19 cellular contexts compared by ENCODE assay signal in genomic region chr3:188330138-188330537, GRCh38.
DNase-seq lines count a peak whose midpoint lies in the region; ATAC-seq and TF ChIP-seq lines count a peak whose summit lies in the region.
"Had no signal": no experiment of that assay in that cellular context is flagged by ENCODE, and none has a peak within 500 bp of the region (broad histone marks: within the 10 kb centered on the region; RNA-seq: fewer than 3 reads in every experiment).

No MANE protein-coding gene starts in this region.

- H3K4me3 Mint-ChIP-seq in activated T-cell treated with anti-CD3 and anti-CD28 coated beads, Interleukin-2, amount 50 U/mL, for 4 hours: no peak overlapping the region
- H3K4me3 Mint-ChIP-seq: neural crest cell had no signal

- CTCF ChIA-PET in PC-3 (lab: Charles Lee): no interaction called here

- ATAC-seq in activated T-cell treated with anti-CD3 and anti-CD28 coated beads, Interleukin-2, amount 50 U/mL, for 4 hours: peak; percentile 74
- no peak for ATAC-seq in PC-3
- ATAC-seq: left colon had no signal

- no peaks in the 10 kb centered on the region for H3K9me3 Mint-ChIP-seq in activated T-cell treated with anti-CD3 and anti-CD28 coated beads, Interleukin-2, amount 50 U/mL, for 4 hours
- H3K9me3 Mint-ChIP-seq: neural crest cell had no signal

- peaks cover 7% of the 10 kb centered on the region; the same call in 1 of the 2 replicates for H3K27me3 ChIP-seq in Karpas-422 (ENCODE audit: low read length)
- no peaks in the 10 kb centered on the region for H3K27me3 ChIP-seq in ascending aorta
- no peaks in the 10 kb centered on the region for H3K27me3 ChIP-seq in sigmoid colon
- no peaks in the 10 kb centered on the region for H3K27me3 ChIP-seq in PC-3 (ENCODE audit: low read length)
- H3K27me3 ChIP-seq: vagina had no signal

- H3K4me1 ChIP-seq in Karpas-422 (ENCODE audit: low read length) (peaks cover 34% of the 10 kb centered on the region), ascending aorta (peaks cover 7 to 40% of the 10 kb centered on the region in 2 donors), sigmoid colon (peaks cover 0 to 78% (median 52%) of the 10 kb centered on the region in 4 donors), PC-3 (ENCODE audit: insufficient read depth, low read length) (peaks cover 1% of the 10 kb centered on the region; the same call in 1 of the 2 replicates)

- DNase-seq in activated T-cell treated with anti-CD3 and anti-CD28 coated beads, Interleukin-2, amount 50 U/mL, for 4 hours: no peak
- DNase-seq in activated T-cell treated with anti-CD3 and anti-CD28 coated beads, Interleukin-2, amount 50 U/mL, for 1 hour: no peak
- no peak for DNase-seq in Karpas-422
- no peak for DNase-seq in ascending aorta (ENCODE audit: low spot score in 2 of 2)
- DNase-seq in sigmoid colon: no peak
- no peak for DNase-seq in stimulated activated CD4-positive, alpha-beta T cell treated with anti-CD3 and anti-CD28 coated beads, Interleukin-2, amount 100 ng/mL, for 24 hours
- no peak for DNase-seq in SW480 (ENCODE audit: low spot score)
- DNase-seq in PC-3: no peak
- DNase-seq: ACHN; activated CD8-positive, alpha-beta memory T cell treated with anti-CD3 and anti-CD28 coated beads, Interleukin-2, amount 50 U/mL, for 4 hours; left colon; NCI-H1436; NCI-H69; SIG-M5; small intestine; stimulated activated CD4-positive, alpha-beta T cell treated with anti-CD3 and anti-CD28 coated beads, Interleukin-4, amount 100 ng/mL, for 4 hours had no signal

- no peaks in the 10 kb centered on the region for H3F3A ChIP-seq in PC-3 (ENCODE audit: low read length, unreplicated experiment)

- TF ChIP-seq POLR2A in sigmoid colon (IDR thresholded peaks at IDR 0.05): no peak

- intact Hi-C loops in ascending aorta (cut with DNase I) (no loop called here), sigmoid colon (cut with DNase I) (no loop called here), PC-3 (cut with micrococcal nuclease) (no loop called here)

- 69 to 87% methylated on average over 2 of the region's 2 CpGs for WGBS in sigmoid colon, 2 donors

- H4K20me1 ChIP-seq in Karpas-422 (ENCODE audit: insufficient read depth, low read depth, low read length) (no peaks in the 10 kb centered on the region), PC-3 (ENCODE audit: low read length) (no peaks in the 10 kb centered on the region)

- H3K4me3 ChIP-seq in Karpas-422 (ENCODE audit: low read length) (no peak overlapping the region), ascending aorta (no peak overlapping the region), sigmoid colon (no peak overlapping the region), PC-3 (ENCODE audit: low read length) (no peak overlapping the region)
- H3K4me3 ChIP-seq: vagina had no signal

- H3K4me2 ChIP-seq in Karpas-422 (ENCODE audit: low read depth, low read length, poor library complexity, severe bottlenecking): peak overlapping the region; percentile 4
- H3K4me2 ChIP-seq in PC-3 (ENCODE audit: low read length): no peak overlapping the region

- H3K9me3 ChIP-seq in Karpas-422 (ENCODE audit: low read length) (no peaks in the 10 kb centered on the region), ascending aorta (no peaks in the 10 kb centered on the region), sigmoid colon (no peaks in the 10 kb centered on the region), PC-3 (ENCODE audit: low read length) (no peaks in the 10 kb centered on the region)
- H3K9me3 ChIP-seq: vagina had no signal

- H3K79me2 ChIP-seq in Karpas-422 (ENCODE audit: low read length) (no peaks in the 10 kb centered on the region), PC-3 (ENCODE audit: low read length) (no peaks in the 10 kb centered on the region)

- no peak for TF ChIP-seq EP300 in sigmoid colon (IDR thresholded peaks at IDR 0.05)

- TF ChIP-seq CTCF in ascending aorta (IDR thresholded peaks at IDR 0.05): no peak
- TF ChIP-seq CTCF in sigmoid colon (IDR thresholded peaks at IDR 0.05): no peak
- TF ChIP-seq CTCF in PC-3 (conservative IDR thresholded peaks at IDR 0.05; ENCODE audit: low read depth, low read length): no peak

- peaks cover 37% of the 10 kb centered on the region for H3K4me1 Mint-ChIP-seq in activated T-cell treated with anti-CD3 and anti-CD28 coated beads, Interleukin-2, amount 50 U/mL, for 4 hours (ENCODE audit: low read depth)

- H3K36me3 Mint-ChIP-seq in activated T-cell treated with anti-CD3 and anti-CD28 coated beads, Interleukin-2, amount 50 U/mL, for 4 hours (ENCODE audit: insufficient read depth): peaks cover 15% of the 10 kb centered on the region

- H3K36me3 ChIP-seq in Karpas-422 (ENCODE audit: insufficient read depth, low read length) (no peaks in the 10 kb centered on the region), ascending aorta (no peaks in the 10 kb centered on the region), sigmoid colon (no peaks in the 10 kb centered on the region), PC-3 (ENCODE audit: low read depth, low read length) (no peaks in the 10 kb centered on the region; the same call in 1 of the 2 replicates)
- H3K36me3 ChIP-seq: vagina had no signal

- H3K27ac ChIP-seq in Karpas-422 (ENCODE audit: low read length) (no peak overlapping the region), ascending aorta (peak overlapping the region; percentile 2 to 7), sigmoid colon (peak overlapping the region in 3 of 4 donors; percentile 23 to 81 (median 24)), PC-3 (ENCODE audit: low read length) (no peak overlapping the region)
- H3K27ac ChIP-seq: C4-2B, vagina had no signal

- BruUV-seq in PC-3 (replicated peaks; lab: Mats Ljungman, UMichigan): no TSS peak

- H3K9ac ChIP-seq in Karpas-422 (ENCODE audit: low read length): no peak overlapping the region
- H3K9ac ChIP-seq in PC-3 (ENCODE audit: low read length): no peak overlapping the region

- no peaks in the 10 kb centered on the region for H3K27me3 Mint-ChIP-seq in activated T-cell treated with anti-CD3 and anti-CD28 coated beads, Interleukin-2, amount 50 U/mL, for 4 hours (ENCODE audit: low read depth)

- POLR2A ChIA-PET in PC-3 (lab: Charles Lee; ENCODE audit: unreplicated experiment): no interaction called here

- H2AFZ ChIP-seq in Karpas-422 (ENCODE audit: low read length) (no peak overlapping the region), PC-3 (ENCODE audit: low read length) (no peak overlapping the region)

- no peaks in the 10 kb centered on the region for H3K9me2 ChIP-seq in Karpas-422 (replicated peaks; ENCODE audit: insufficient read depth, low read length)
- H3K9me2 ChIP-seq in PC-3 (replicated peaks; ENCODE audit: low read length): no peaks in the 10 kb centered on the region

Comparison
In these comparisons a context has a peak if more than half of its experiments do, and no peak if none do; other contexts are left out.
1. H3K27ac ChIP-seq: peak in ascending aorta (2 of 2) and sigmoid colon (3 of 4); none in Karpas-422 (single experiment) and PC-3 (single experiment).